9 cellular contexts compared by ENCODE assay signal in genomic region chr4:38034986-38035882, GRCh38.
DNase-seq lines count a peak whose midpoint lies in the region; ATAC-seq and TF ChIP-seq lines count a peak whose summit lies in the region.
"Had no signal": no experiment of that assay in that cellular context is flagged by ENCODE, and none has a peak within 500 bp of the region (broad histone marks: within the 10 kb centered on the region; RNA-seq: fewer than 3 reads in every experiment).

No MANE protein-coding gene starts in this region.

- intact Hi-C loops in ascending aorta (cut with DNase I) = loop anchor here (2.0 to 10.0 kb wide), 5 partner anchors 58 to 433 kb away; partner anchors contain the start of gene RELL1

- peak; percentile 25 for DNase-seq in DMS114 treated with DMSO at 0.1 percent for 48 hours (lab: John Stamatoyannopoulos, UW; ENCODE audit: unreplicated experiment)
- DNase-seq in HCEC 1CT = peak; percentile 43
- DNase-seq in NCI-H524 treated with DMSO at 0.1 percent for 48 hours (lab: John Stamatoyannopoulos, UW) = peak; percentile 16
- DNase-seq in ascending aorta (ENCODE audit: low spot score in 2 of 2) = no peak
- DNase-seq in iPS DF 6.9 (ENCODE audit: low read depth, low spot score) = peak; percentile 9
- DNase-seq in stimulated activated CD4-positive, alpha-beta T cell treated with anti-CD3 and anti-CD28 coated beads, TNF-alpha, amount 100 ng/mL, for 24 hours (ENCODE audit: low read depth in 3 of 3) = peak in 2 of 3 experiments; percentile 11 to 18
- no peak for DNase-seq in GDM1 (lab: John Stamatoyannopoulos, UW)
- DNase-seq: activated naive CD8-positive, alpha-beta T cell treated with anti-CD3 and anti-CD28 coated beads, Interleukin-2, amount 10 ng/mL, durations not matched to agents 7 days and 5 days had no signal

- H3K4me3 ChIP-seq in ascending aorta (no peak overlapping the region), iPS DF 6.9 (ENCODE audit: low read length) (no peak overlapping the region)

- H3K27ac ChIP-seq in ascending aorta = peak overlapping the region; percentile 1 to 40
- no peak overlapping the region for H3K27ac ChIP-seq in iPS DF 6.9 (ENCODE audit: low read length)

- TF ChIP-seq CTCF in ascending aorta (IDR thresholded peaks at IDR 0.05) = peak; percentile 60 to 78 (median 72)

- no CpG with 5 or more reads among the region's 11 CpGs for WGBS in iPS DF 6.9 (ENCODE audit: insufficient coverage, insufficient read length)

- H3K9me3 ChIP-seq in ascending aorta (no peaks in the 10 kb centered on the region), iPS DF 6.9 (ENCODE audit: control insufficient read depth, insufficient read depth, low read length) (no peaks in the 10 kb centered on the region)

- ATAC-seq in HG03135 (IDR thresholded peaks at IDR 0.05; ENCODE audit: unreplicated experiment) = no peak

- peaks cover 18 to 35% of the 10 kb centered on the region in 2 donors for H3K36me3 ChIP-seq in ascending aorta
- H3K36me3 ChIP-seq in iPS DF 6.9 (ENCODE audit: control insufficient read depth, insufficient read depth, low read length) = no peaks in the 10 kb centered on the region; the same call in 1 of the 2 replicates

- H3K27me3 ChIP-seq in ascending aorta (no peaks in the 10 kb centered on the region), iPS DF 6.9 (ENCODE audit: control insufficient read depth, insufficient read depth, low read length) (no peaks in the 10 kb centered on the region)

- H3K4me1 ChIP-seq in ascending aorta (no peaks in the 10 kb centered on the region), iPS DF 6.9 (ENCODE audit: control insufficient read depth, insufficient read depth, low read length) (no peaks in the 10 kb centered on the region)

Comparison
In these comparisons a context has a peak if more than half of its experiments do, and no peak if none do; other contexts are left out.
1. DNase-seq: peak in DMS114 treated with DMSO at 0.1 percent for 48 hours (single experiment), HCEC 1CT (single experiment), NCI-H524 treated with DMSO at 0.1 percent for 48 hours (single experiment), iPS DF 6.9 (single experiment) and stimulated activated CD4-positive, alpha-beta T cell treated with anti-CD3 and anti-CD28 coated beads, TNF-alpha, amount 100 ng/mL, for 24 hours (2 of 3); none in ascending aorta (0 of 2) and GDM1 (single experiment).